In the genomic region with DNA sequence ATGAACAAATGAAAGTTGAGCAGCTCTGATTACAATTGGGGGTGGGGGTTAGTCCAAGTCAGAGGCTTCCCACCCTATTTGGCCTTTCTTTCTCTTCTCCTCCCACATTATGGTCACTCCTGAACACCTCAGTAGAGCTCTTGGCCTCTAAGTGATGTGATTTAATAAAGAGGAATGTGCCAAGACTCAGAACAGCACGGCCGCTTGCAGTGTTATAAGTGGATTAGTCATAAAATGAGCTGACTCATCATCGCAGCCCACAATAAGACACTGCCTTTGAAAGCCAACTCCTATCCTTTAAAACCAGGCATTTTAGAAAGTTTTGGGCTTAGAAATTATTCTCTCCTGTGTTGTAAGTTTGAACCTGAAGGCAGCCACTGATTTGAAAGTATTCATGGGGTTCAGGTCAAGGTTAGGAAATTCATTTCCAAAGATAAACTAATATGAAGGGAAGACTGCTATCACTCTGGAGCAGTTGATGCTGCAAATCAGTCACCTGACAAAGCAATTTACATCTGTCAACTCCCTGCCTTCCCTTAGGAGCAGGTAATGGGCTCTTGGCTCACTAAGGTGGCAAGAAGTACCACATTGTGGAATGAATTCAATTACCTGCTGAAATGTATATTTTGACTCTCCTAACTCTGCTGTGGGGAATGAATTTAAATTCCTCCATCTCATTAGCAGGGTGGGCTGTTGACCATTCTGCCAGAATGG, we compare ENCODE assay signal across 8 cellular contexts.
DNase-seq lines count a peak whose midpoint lies in the region; TF ChIP-seq lines count a peak whose summit lies in the region.

No MANE protein-coding gene starts in this region.

- no peak for TF ChIP-seq POLR2A in thyroid gland (IDR thresholded peaks at IDR 0.05)

- intact Hi-C loops in left ventricle myocardium inferior (cut with micrococcal nuclease) (no loop called here), thyroid gland (cut with DNase I) (no loop called here)

- peak; percentile 51 for DNase-seq in NCI-H1436 treated with DMSO at 0.1 percent for 48 hours (lab: John Stamatoyannopoulos, UW)
- DNase-seq in NCI-H1436 (lab: John Stamatoyannopoulos, UW): no peak
- DNase-seq in T1000 (lab: John Stamatoyannopoulos, UW): peak; percentile 25
- no peak for DNase-seq in left ventricle myocardium inferior
- DNase-seq in thyroid gland: peak; percentile 59 to 70
- DNase-seq in RPMI8226: no peak
- no peak for DNase-seq in activated CD4-positive, alpha-beta T cell treated with anti-CD3 and anti-CD28 coated beads, Interleukin-2, amount 50 U/mL, for 1 hour
- no peak for DNase-seq in GM10248 (ENCODE audit: extremely low spot score)

- H3K36me3 ChIP-seq in left ventricle myocardium inferior: no peaks in the 10 kb centered on the region
- H3K36me3 ChIP-seq in thyroid gland: no peaks in the 10 kb centered on the region

- TF ChIP-seq CTCF in left ventricle myocardium inferior (IDR thresholded peaks at IDR 0.05; ENCODE audit: borderline replicate concordance) (no peak), thyroid gland (IDR thresholded peaks at IDR 0.05) (no peak), GM10248 (IDR thresholded peaks at IDR 0.05; ENCODE audit: control extremely low read depth, extremely low read depth, low read depth, missing control alignments) (no peak)

- H3K27ac ChIP-seq in left ventricle myocardium inferior (replicated peaks): peak overlapping the region; percentile 22
- H3K27ac ChIP-seq in thyroid gland: peak overlapping the region; percentile 65 to 91 (median 66)

- H3K9me3 ChIP-seq in left ventricle myocardium inferior (replicated peaks) (peaks cover 8% of the 10 kb centered on the region), thyroid gland (no peaks in the 10 kb centered on the region)

- CTCF ChIA-PET in GM10248 (lab: Yijun Ruan, JAX): no interaction called here

- H3K4me1 ChIP-seq in left ventricle myocardium inferior: peaks cover 13% of the 10 kb centered on the region
- peaks cover 12 to 17% of the 10 kb centered on the region in 2 donors for H3K4me1 ChIP-seq in thyroid gland

- 22 to 37% methylated on average over 3 of the region's 3 CpGs for WGBS in thyroid gland, 2 donors

- H3K4me3 ChIP-seq in left ventricle myocardium inferior: no peak overlapping the region
- no peak overlapping the region for H3K4me3 ChIP-seq in thyroid gland (replicated peaks in 1 of 3)

- H3K27me3 ChIP-seq in left ventricle myocardium inferior (ENCODE audit: low read depth) (no peaks in the 10 kb centered on the region), thyroid gland (no peaks in the 10 kb centered on the region)

- POLR2A ChIA-PET in GM10248 (lab: Yijun Ruan, JAX): no interaction called here

Comparison
In these comparisons a context has a peak if more than half of its experiments do, and no peak if none do; other contexts are left out.
1. DNase-seq: peak in NCI-H1436 treated with DMSO at 0.1 percent for 48 hours (single experiment), T1000 (single experiment) and thyroid gland (2 of 2); none in NCI-H1436 (single experiment), left ventricle myocardium inferior (single experiment), RPMI8226 (single experiment), activated CD4-positive, alpha-beta T cell treated with anti-CD3 and anti-CD28 coated beads, Interleukin-2, amount 50 U/mL, for 1 hour (single experiment) and GM10248 (single experiment).